ENCODE assay signal across 1 cellular context in genomic region chr5:173823721-173824567, GRCh38.
TF ChIP-seq lines count a peak whose summit lies in the region.

No MANE protein-coding gene starts in this region.

TF ChIP-seq in HepG2, 621 proteins besides CTCF, POLR2A, EP300 and RAD21 (continued from another document and continues in another):
- TF ChIP-seq KDM5A (IDR thresholded peaks at IDR 0.05; ENCODE audit: borderline replicate concordance, low read length) (no peak), ZNF577 (CRISPR knock-in tag; IDR thresholded peaks at IDR 0.05; ENCODE audit: borderline replicate concordance, low read depth) (no peak), CAMTA2 (CRISPR knock-in tag; IDR thresholded peaks at IDR 0.05; ENCODE audit: borderline replicate concordance) (no peak), ZNF83 (CRISPR knock-in tag; IDR thresholded peaks at IDR 0.05; ENCODE audit: borderline replicate concordance) (no peak), ZNF503 (CRISPR knock-in tag; IDR thresholded peaks at IDR 0.05) (peak; percentile 90), ZNF552 (CRISPR knock-in tag; IDR thresholded peaks at IDR 0.05; ENCODE audit: borderline replicate concordance) (no peak), ZNF235 (CRISPR knock-in tag; IDR thresholded peaks at IDR 0.05; ENCODE audit: borderline replicate concordance) (0 out of 2 replicates have a peak, but pooled peaks have one; percentile 46), U2AF2 (IDR thresholded peaks at IDR 0.05; ENCODE audit: low read depth, low read length) (no peak), ZUFSP (CRISPR knock-in tag; IDR thresholded peaks at IDR 0.05; ENCODE audit: borderline replicate concordance) (no peak), BCL3 (CRISPR knock-in tag; IDR thresholded peaks at IDR 0.05) (no peak; the same call in 1 of the 2 replicates), ARHGAP35 (CRISPR knock-in tag; IDR thresholded peaks at IDR 0.05; ENCODE audit: borderline replicate concordance) (0 out of 2 replicates have a peak, but pooled peaks have one; percentile 22), ZNF607 (CRISPR knock-in tag; IDR thresholded peaks at IDR 0.05; ENCODE audit: borderline replicate concordance) (0 out of 2 replicates have a peak, but pooled peaks have one; percentile 78), STAT5B (CRISPR knock-in tag; IDR thresholded peaks at IDR 0.05) (0 out of 2 replicates have a peak, but pooled peaks have one; percentile 16), MAF1 (CRISPR knock-in tag; IDR thresholded peaks at IDR 0.05; ENCODE audit: borderline replicate concordance) (no peak), NFE2L1 (CRISPR knock-in tag; IDR thresholded peaks at IDR 0.05; ENCODE audit: borderline replicate concordance) (no peak), NFIC (IDR thresholded peaks at IDR 0.05; ENCODE audit: low read length) (peak; percentile 96), PCBP2 (optimal IDR thresholded peaks at IDR 0.05; ENCODE audit: low read depth, low read length, poor library complexity, severe bottlenecking) (no peak), ZFP36 (IDR thresholded peaks at IDR 0.05; ENCODE audit: borderline replicate concordance, low read depth, low read length, partially characterized antibody) (no peak), CENPBD1 (CRISPR knock-in tag; IDR thresholded peaks at IDR 0.05; ENCODE audit: borderline replicate concordance, low read depth) (peak; percentile 92; the same call in 1 of the 2 replicates), GLMP (CRISPR knock-in tag; IDR thresholded peaks at IDR 0.05; ENCODE audit: borderline replicate concordance) (no peak), ARNTL (CRISPR knock-in tag; IDR thresholded peaks at IDR 0.05) (peak; percentile 86), MED1 (CRISPR knock-in tag; IDR thresholded peaks at IDR 0.05) (peak; percentile 99), PTBP1 (IDR thresholded peaks at IDR 0.05; ENCODE audit: low read depth, low read length, poor library complexity, severe bottlenecking) (no peak), ZSCAN20 (CRISPR knock-in tag; IDR thresholded peaks at IDR 0.05; ENCODE audit: borderline replicate concordance) (peak; percentile 74; the same call in 1 of the 2 replicates), ATF1 (CRISPR knock-in tag; IDR thresholded peaks at IDR 0.05) (peak; percentile 64; the same call in 1 of the 2 replicates), ZFX (CRISPR knock-in tag; IDR thresholded peaks at IDR 0.05; ENCODE audit: low read depth) (peak; percentile 84), ZNF354B (CRISPR knock-in tag; IDR thresholded peaks at IDR 0.05) (0 out of 2 replicates have a peak, but pooled peaks have one; percentile 5), HDAC1 (CRISPR knock-in tag; IDR thresholded peaks at IDR 0.05) (peak; percentile 95), ZKSCAN5 (CRISPR knock-in tag; IDR thresholded peaks at IDR 0.05) (no peak), SIX4 (CRISPR knock-in tag; IDR thresholded peaks at IDR 0.05) (peak; percentile 63; the same call in 1 of the 2 replicates), TRIM24 (CRISPR knock-in tag; IDR thresholded peaks at IDR 0.05) (peak; percentile 91), TAF1 (CRISPR knock-in tag; IDR thresholded peaks at IDR 0.05) (no peak), ATF6 (CRISPR knock-in tag; conservative IDR thresholded peaks at IDR 0.05) (no peak), CREB1 (IDR thresholded peaks at IDR 0.05) (no peak), CREB1 (CRISPR knock-in tag; IDR thresholded peaks at IDR 0.05) (peak; percentile 75), MEF2D (CRISPR knock-in tag; IDR thresholded peaks at IDR 0.05) (peak; percentile 95), RERE (CRISPR knock-in tag; IDR thresholded peaks at IDR 0.05; ENCODE audit: low read depth) (peak; percentile 73), ZNF124 (CRISPR knock-in tag; IDR thresholded peaks at IDR 0.05) (no peak), ZNF142 (CRISPR knock-in tag; IDR thresholded peaks at IDR 0.05) (peak; percentile 48; the same call in 1 of the 2 replicates), ZSCAN29 (CRISPR knock-in tag; conservative IDR thresholded peaks at IDR 0.05) (peak; percentile 66; the same call in 1 of the 2 replicates), SMAD9 (CRISPR knock-in tag; IDR thresholded peaks at IDR 0.05) (no peak)
